In the genomic region with DNA sequence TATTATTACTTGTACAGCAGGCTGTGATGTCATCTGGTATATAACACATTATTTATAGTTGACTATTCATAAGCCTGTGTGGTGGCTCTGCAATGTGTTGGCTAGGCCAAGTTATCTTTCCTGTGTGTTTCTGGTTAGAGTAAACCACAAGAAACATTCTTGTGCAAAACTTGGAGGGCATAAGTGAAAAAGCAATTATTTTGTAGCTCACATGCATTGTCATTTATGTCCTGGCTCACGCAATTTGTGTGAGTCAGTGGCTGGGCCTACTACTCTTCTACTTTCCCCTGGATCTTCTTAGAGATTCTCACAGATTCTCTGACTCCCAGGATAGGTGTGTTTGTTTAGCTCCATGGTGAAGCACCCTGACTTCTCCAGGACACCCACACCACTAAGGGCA, we compare ENCODE assay signal across 12 cellular contexts. TPM values are rescaled to one million over a fixed set of nuclear protein-coding genes. Genes with fewer than 3 reads are reported as not detected.
DNase-seq lines count a peak whose midpoint lies in the region; ATAC-seq, FAIRE-seq and TF ChIP-seq lines count a peak whose summit lies in the region.
"Had no signal": no experiment of that assay in that cellular context is flagged by ENCODE, and none has a peak within 500 bp of the region (broad histone marks: within the 10 kb centered on the region; RNA-seq: fewer than 3 reads in every experiment).

No MANE protein-coding gene starts in this region.

- TF ChIP-seq CTCF in Loucy (conservative IDR thresholded peaks at IDR 0.05; ENCODE audit: low read length) (no peak), D721Med (IDR thresholded peaks at IDR 0.05; ENCODE audit: insufficient read depth, missing control alignments) (no peak), gastroesophageal sphincter (IDR thresholded peaks at IDR 0.05) (no peak)

- H2AFZ ChIP-seq in Loucy (ENCODE audit: low read length): no peak overlapping the region

- no peaks in the 10 kb centered on the region for H3F3A ChIP-seq in Loucy (ENCODE audit: low read depth)

- H3K27me3 ChIP-seq in Loucy (ENCODE audit: insufficient read depth, low read length, poor library complexity, severe bottlenecking) (no peaks in the 10 kb centered on the region), gastroesophageal sphincter (no peaks in the 10 kb centered on the region)
- H3K27me3 ChIP-seq: esophagus squamous epithelium had no signal

- no peak for TF ChIP-seq EP300 in gastroesophageal sphincter (IDR thresholded peaks at IDR 0.05)

- H3K4me1 ChIP-seq in Loucy (ENCODE audit: insufficient read depth, low read length, poor library complexity, severe bottlenecking) (peaks cover 21% of the 10 kb centered on the region), gastroesophageal sphincter (no peaks in the 10 kb centered on the region)

- ATAC-seq in gastroesophageal sphincter: no peak

- no peak for TF ChIP-seq POLR2A in gastroesophageal sphincter (IDR thresholded peaks at IDR 0.05)

- no peak overlapping the region for H3K4me3 ChIP-seq in Loucy (ENCODE audit: low read length, poor library complexity, severe bottlenecking)
- H3K4me3 ChIP-seq in gastroesophageal sphincter: no peak overlapping the region
- H3K4me3 ChIP-seq: esophagus squamous epithelium had no signal

- 89 to 93% methylated on average over 1 of the region's 1 CpG for WGBS in gastroesophageal sphincter (ENCODE audit: low coverage in 1 of 2), 2 donors

- no peak for FAIRE-seq in D721Med (lab: Jason Lieb, UNC)
- FAIRE-seq: A204.1 had no signal

- no peaks in the 10 kb centered on the region for H4K20me1 ChIP-seq in Loucy (ENCODE audit: insufficient read depth, low read length, poor library complexity, severe bottlenecking)

- H3K9ac ChIP-seq in Loucy (ENCODE audit: low read depth, low read length, poor library complexity, severe bottlenecking): peak overlapping the region; percentile 26

- DNase-seq in activated CD4-positive, alpha-beta T cell treated with anti-CD3 and anti-CD28 coated beads for 48 hours: peak; percentile 19
- no peak for DNase-seq in activated CD4-positive, alpha-beta T cell treated with anti-CD3 and anti-CD28 coated beads, Interleukin-2, amount 50 U/mL, for 1 hour
- DNase-seq in amniotic stem cell (lab: John Stamatoyannopoulos, UW): peak; percentile 34
- peak; percentile 29 for DNase-seq in renal cortical epithelial cell (ENCODE audit: low read depth)
- no peak for DNase-seq in D721Med (ENCODE audit: insufficient read length, low spot score)
- no peak for DNase-seq in effector CD4-positive, alpha-beta T cell
- DNase-seq: esophagus squamous epithelium, NCI-H524 had no signal

- H3K9me2 ChIP-seq in Loucy (replicated peaks; ENCODE audit: low read depth, low read length): no peaks in the 10 kb centered on the region

- H3K9me3 ChIP-seq in Loucy (ENCODE audit: insufficient read depth, low read depth, low read length) (no peaks in the 10 kb centered on the region), gastroesophageal sphincter (no peaks in the 10 kb centered on the region)
- H3K9me3 ChIP-seq: esophagus squamous epithelium had no signal

- H3K4me2 ChIP-seq in Loucy (ENCODE audit: low read depth, low read length, poor library complexity, severe bottlenecking): peak overlapping the region; percentile 27

- H3K36me3 ChIP-seq in Loucy (ENCODE audit: insufficient read depth, low read length) (no peaks in the 10 kb centered on the region), gastroesophageal sphincter (no peaks in the 10 kb centered on the region)
- H3K36me3 ChIP-seq: esophagus squamous epithelium had no signal

- H3K79me2 ChIP-seq in Loucy (ENCODE audit: insufficient read depth, low read length): no peaks in the 10 kb centered on the region

- no peak overlapping the region for H3K27ac ChIP-seq in gastroesophageal sphincter
- H3K27ac ChIP-seq: esophagus squamous epithelium had no signal

RNA-seq across cellular contexts. Expression of gene PTGS2, which starts 59.3 kb away (rescaled TPM):
- total RNA-seq in renal cortical epithelial cell (0.30 and 2.6 TPM in 2 replicates), gastroesophageal sphincter (10 to 100 TPM in 2 of 4 donors, 1 to 10 TPM in 2; 2.2 to 13.6 (median 8.7) TPM)
- total RNA-seq: neural crest cell had no signal

Comparison
In these comparisons a context has a peak if more than half of its experiments do, and no peak if none do; other contexts are left out.
1. DNase-seq: peak in activated CD4-positive, alpha-beta T cell treated with anti-CD3 and anti-CD28 coated beads for 48 hours (single experiment), amniotic stem cell (single experiment) and renal cortical epithelial cell (single experiment); none in activated CD4-positive, alpha-beta T cell treated with anti-CD3 and anti-CD28 coated beads, Interleukin-2, amount 50 U/mL, for 1 hour (single experiment), D721Med (single experiment) and effector CD4-positive, alpha-beta T cell (single experiment).